Comparison of ENCODE assay signal across 1 cellular context in genomic region chr5:43365155-43365554, GRCh38. TPM values are rescaled to one million over a fixed set of nuclear protein-coding genes. Genes with fewer than 3 reads are reported as not detected.
"Had no signal": no experiment of that assay in that cellular context is flagged by ENCODE, and none has a peak within 500 bp of the region (broad histone marks: within the 10 kb centered on the region; RNA-seq: fewer than 3 reads in every experiment).

No MANE protein-coding gene starts in this region.

RNA-seq across cellular contexts. Expression of gene CCL28, which starts 47.0 kb away (rescaled TPM):
- total RNA-seq: M059J had no signal
